In the genomic region with DNA sequence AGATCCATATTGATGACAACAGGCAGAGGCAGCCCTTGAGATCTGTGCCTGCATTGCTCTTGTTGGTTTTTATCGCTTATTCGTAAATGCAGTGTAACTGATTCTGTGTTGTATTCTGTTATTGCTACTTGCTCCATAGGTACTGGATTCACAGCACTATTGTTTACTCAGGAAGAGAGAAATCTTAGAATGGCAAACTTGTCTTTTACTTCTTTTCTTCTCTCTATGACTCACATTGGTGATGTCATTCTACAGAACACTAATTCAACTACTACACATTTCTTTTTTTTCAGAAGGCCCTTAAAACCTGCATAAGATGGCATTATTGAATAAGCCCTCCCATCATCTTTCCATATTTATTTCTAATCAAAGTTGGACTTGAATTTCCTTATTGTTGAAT, we compare ENCODE assay signal across 24 cellular contexts.
"Had no signal": no experiment of that assay in that cellular context is flagged by ENCODE, and none has a peak within 500 bp of the region (broad histone marks: within the 10 kb centered on the region; RNA-seq: fewer than 3 reads in every experiment).

No MANE protein-coding gene starts in this region.

- H3K4me2 ChIP-seq: KMS-11 had no signal

- ATAC-seq: activated CD8-positive, alpha-beta memory T cell treated with anti-CD3 and anti-CD28 coated beads, Interleukin-2, amount 10 ng/mL, durations not matched to agents 7 days and 5 days; T-helper 17 cell had no signal

- H3K4me1 ChIP-seq: Peyer's patch had no signal

- H3K36me3 ChIP-seq: brain microvascular endothelial cell, Peyer's patch had no signal

- H3K27ac ChIP-seq: brain microvascular endothelial cell, KMS-11, Peyer's patch had no signal

- H3K9me3 ChIP-seq: Peyer's patch had no signal

- H3K9ac ChIP-seq: KMS-11 had no signal

- H3K27me3 ChIP-seq: brain microvascular endothelial cell, Peyer's patch had no signal

- H3K4me3 ChIP-seq: Peyer's patch had no signal

- DNase-seq: activated B cell treated with CpG ODN at 0.5 μM for 24 hours; activated CD4-positive, alpha-beta T cell treated with anti-CD3 and anti-CD28 coated beads for 1 hour; activated CD4-positive, alpha-beta T cell treated with anti-CD3 and anti-CD28 coated beads, Interleukin-2, amount 10 ng/mL, durations not matched to agents 24 days and 14 days; activated CD4-positive, alpha-beta T cell treated with anti-CD3 and anti-CD28 coated beads, Interleukin-2, amount 50 U/mL, for 48 hours; activated CD8-positive, alpha-beta memory T cell treated with anti-CD3 and anti-CD28 coated beads, Interleukin-2, amount 10 ng/mL, durations not matched to agents 7 days and 5 days; activated effector memory CD4-positive, alpha-beta T cell treated with Interleukin-2 at 50 U/mL for 16 hours; activated naive CD4-positive, alpha-beta T cell; activated T-cell treated with anti-CD3 and anti-CD28 coated beads, Interleukin-2, amount 50 U/mL, for 24 hours; aorta; brain microvascular endothelial cell; cerebellar nuclear complex; NCI-H1092; NCI-H1417; NCI-H1930; NCI-H345; NCI-H510A treated with DMSO at 0.1 percent for 48 hours; NCI-H69; NK-92 treated with Interleukin-12 subunit alpha and Interleukin-12 subunit beta, amount 100 ng/mL, for 24 hours; OCI-M1; Peyer's patch; SHP77 treated with DMSO at 0.1 percent for 48 hours; T-helper 17 cell; T-helper 9 cell had no signal
